In the genomic region with DNA sequence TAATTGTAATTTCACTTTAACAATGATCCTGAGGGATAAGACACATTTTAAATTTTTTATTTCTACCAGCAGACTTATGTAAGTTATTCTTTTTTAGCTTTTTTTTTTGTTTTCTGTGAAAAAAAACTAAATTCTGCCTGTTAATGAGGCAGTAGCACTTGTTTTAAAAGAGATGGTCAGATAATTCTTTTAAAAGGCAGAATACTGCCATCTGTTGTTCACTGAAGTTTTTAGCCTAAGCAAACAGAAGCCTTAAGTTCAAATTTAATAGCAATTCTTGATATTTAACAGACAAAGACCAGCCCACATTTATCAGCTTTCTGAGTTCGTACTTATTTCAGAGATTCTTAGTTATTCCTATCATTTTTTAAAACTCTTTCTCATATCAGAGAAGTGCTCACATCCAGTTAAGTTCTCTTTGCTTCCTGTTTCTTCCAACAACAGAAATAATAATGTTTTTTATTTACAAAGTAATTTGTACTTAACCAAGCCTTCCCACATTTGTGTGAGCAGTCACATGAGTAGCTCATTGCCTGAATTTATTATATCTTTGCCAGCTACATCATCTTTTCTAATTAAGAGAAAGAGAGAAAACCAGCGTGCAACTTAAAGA, we compare ENCODE assay signal across 8 cellular contexts.
DNase-seq lines count a peak whose midpoint lies in the region; ATAC-seq and TF ChIP-seq lines count a peak whose summit lies in the region.

No MANE protein-coding gene starts in this region.

- intact Hi-C loops in colonic mucosa (cut with DNase I): loop anchor here (10.0 kb wide), 1 partner anchor 237 kb away; the partner anchor contains the start of gene PDE3A

- ATAC-seq in activated naive CD4-positive, alpha-beta T cell treated with anti-CD3 and anti-CD28 coated beads, Interleukin-2, amount 50 U/mL, for 72 hours: no peak
- ATAC-seq in HG02840 (IDR thresholded peaks at IDR 0.05; ENCODE audit: low FRiP score, unreplicated experiment) (no peak), GM21737 (IDR thresholded peaks at IDR 0.05; ENCODE audit: unreplicated experiment) (no peak)
- ATAC-seq in stimulated activated effector memory CD8-positive, alpha-beta T cell treated with anti-CD3 and anti-CD28 coated beads, Interleukin-12 subunit alpha, Interleukin-12 subunit beta, amount 100 ng/mL, for 72 hours: no peak

- DNase-seq in GM06990 (ENCODE audit: extremely low read depth, insufficient read length): no peak
- peak; percentile 62 for DNase-seq in NCI-H2196 (lab: John Stamatoyannopoulos, UW; ENCODE audit: unreplicated experiment)
- no peak for DNase-seq in colonic mucosa
- peak; percentile 65 for DNase-seq in midbrain (lab: John Stamatoyannopoulos, UW)
- no peak for DNase-seq in activated naive CD4-positive, alpha-beta T cell treated with anti-CD3 and anti-CD28 coated beads, Interleukin-2, amount 50 U/mL, for 72 hours (ENCODE audit: low spot score in 2 of 2)
- no peak for DNase-seq in stimulated activated effector memory CD8-positive, alpha-beta T cell treated with anti-CD3 and anti-CD28 coated beads, Interleukin-12 subunit alpha, Interleukin-12 subunit beta, amount 100 ng/mL, for 72 hours (ENCODE audit: low spot score in 2 of 2)

- H3K4me1 ChIP-seq in colonic mucosa: no peaks in the 10 kb centered on the region

- no peaks in the 10 kb centered on the region for H3K36me3 Mint-ChIP-seq in activated naive CD4-positive, alpha-beta T cell treated with anti-CD3 and anti-CD28 coated beads, Interleukin-2, amount 50 U/mL, for 72 hours
- H3K36me3 Mint-ChIP-seq in stimulated activated effector memory CD8-positive, alpha-beta T cell treated with anti-CD3 and anti-CD28 coated beads, Interleukin-12 subunit alpha, Interleukin-12 subunit beta, amount 100 ng/mL, for 72 hours: no peaks in the 10 kb centered on the region

- H3K27me3 ChIP-seq in GM06990 (replicated peaks; ENCODE audit: control insufficient read depth, insufficient read depth, low read length) (no peaks in the 10 kb centered on the region), colonic mucosa (no peaks in the 10 kb centered on the region)

- H3K4me1 Mint-ChIP-seq in stimulated activated effector memory CD8-positive, alpha-beta T cell treated with anti-CD3 and anti-CD28 coated beads, Interleukin-12 subunit alpha, Interleukin-12 subunit beta, amount 100 ng/mL, for 72 hours: no peaks in the 10 kb centered on the region

- peak; percentile 26 for TF ChIP-seq CTCF in GM06990 (IDR thresholded peaks at IDR 0.05; ENCODE audit: insufficient read depth, low read length, poor library complexity, severe bottlenecking)
- TF ChIP-seq CTCF in colonic mucosa (IDR thresholded peaks at IDR 0.05): peak; percentile 40

- H3K9me3 ChIP-seq in colonic mucosa: no peaks in the 10 kb centered on the region

- no peaks in the 10 kb centered on the region for H3K9me3 Mint-ChIP-seq in activated naive CD4-positive, alpha-beta T cell treated with anti-CD3 and anti-CD28 coated beads, Interleukin-2, amount 50 U/mL, for 72 hours
- no peaks in the 10 kb centered on the region for H3K9me3 Mint-ChIP-seq in stimulated activated effector memory CD8-positive, alpha-beta T cell treated with anti-CD3 and anti-CD28 coated beads, Interleukin-12 subunit alpha, Interleukin-12 subunit beta, amount 100 ng/mL, for 72 hours

- no peak overlapping the region for H3K27ac ChIP-seq in colonic mucosa

- H3K27ac Mint-ChIP-seq in activated naive CD4-positive, alpha-beta T cell treated with anti-CD3 and anti-CD28 coated beads, Interleukin-2, amount 50 U/mL, for 72 hours: no peak overlapping the region
- H3K27ac Mint-ChIP-seq in stimulated activated effector memory CD8-positive, alpha-beta T cell treated with anti-CD3 and anti-CD28 coated beads, Interleukin-12 subunit alpha, Interleukin-12 subunit beta, amount 100 ng/mL, for 72 hours: no peak overlapping the region

- H3K4me3 ChIP-seq in GM06990 (replicated peaks; ENCODE audit: low read depth, low read length): no peak overlapping the region
- H3K4me3 ChIP-seq in colonic mucosa: no peak overlapping the region

- H3K4me3 Mint-ChIP-seq in stimulated activated effector memory CD8-positive, alpha-beta T cell treated with anti-CD3 and anti-CD28 coated beads, Interleukin-12 subunit alpha, Interleukin-12 subunit beta, amount 100 ng/mL, for 72 hours: no peak overlapping the region

- H3K9ac ChIP-seq in colonic mucosa (ENCODE audit: low read depth in 2 of 2, low read length in 2 of 2): no peak overlapping the region

- H3K36me3 ChIP-seq in GM06990 (ENCODE audit: control insufficient read depth, insufficient read depth, low read length) (no peaks in the 10 kb centered on the region), colonic mucosa (no peaks in the 10 kb centered on the region)

Comparison
In these comparisons a context has a peak if more than half of its experiments do, and no peak if none do; other contexts are left out.
1. DNase-seq: peak in NCI-H2196 (single experiment) and midbrain (single experiment); none in GM06990 (single experiment), colonic mucosa (single experiment), activated naive CD4-positive, alpha-beta T cell treated with anti-CD3 and anti-CD28 coated beads, Interleukin-2, amount 50 U/mL, for 72 hours (0 of 2) and stimulated activated effector memory CD8-positive, alpha-beta T cell treated with anti-CD3 and anti-CD28 coated beads, Interleukin-12 subunit alpha, Interleukin-12 subunit beta, amount 100 ng/mL, for 72 hours (0 of 2).